Comparison of ENCODE assay signal across 26 cellular contexts in the genomic region with DNA sequence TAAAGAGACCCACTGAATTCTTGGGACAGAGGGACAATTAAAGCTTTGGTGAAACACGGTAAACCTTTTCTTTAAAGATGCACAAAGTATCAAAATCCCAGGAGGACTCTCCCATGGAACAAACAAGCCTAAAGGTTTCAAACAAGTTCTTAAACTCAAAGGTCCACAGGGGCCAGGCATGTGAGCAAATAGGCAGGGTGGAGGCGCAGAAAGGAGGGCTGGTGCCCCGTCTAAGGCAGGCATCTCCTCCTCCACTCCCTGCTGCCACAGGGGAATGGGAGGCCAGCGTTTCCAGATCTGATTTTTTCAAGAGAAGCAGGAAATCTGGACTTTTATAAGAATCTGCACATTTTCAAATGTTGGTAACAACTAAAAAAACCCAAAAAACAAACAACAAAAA. TPM values are rescaled to one million over a fixed set of nuclear protein-coding genes. Genes with fewer than 3 reads are reported as not detected.
"Had no signal": no experiment of that assay in that cellular context is flagged by ENCODE, and none has a peak within 500 bp of the region (broad histone marks: within the 10 kb centered on the region; RNA-seq: fewer than 3 reads in every experiment).

No MANE protein-coding gene starts in this region.

- H3K36me3 ChIP-seq: neutrophil, upper lobe of right lung had no signal

- DNase-seq: central memory CD4-positive, alpha-beta T cell; effector CD4-positive, alpha-beta T cell; endodermal cell; erythroblast; foreskin melanocyte; immature natural killer cell; mesendoderm; naive thymus-derived CD4-positive, alpha-beta T cell; nephron progenitor cell; stimulated activated CD4-positive, alpha-beta T cell treated with anti-CD3 and anti-CD28 coated beads, Interleukin-2, amount 100 ng/mL, for 48 hours; stimulated activated naive CD4-positive, alpha-beta T cell treated with Interleukin-2 at 50 U/mL for 16 hours; upper lobe of right lung had no signal

- H3K4me3 ChIP-seq: coronary artery, smooth muscle cell, tibial artery, upper lobe of right lung had no signal

- H3K27me3 ChIP-seq: neutrophil, tibial artery, upper lobe of right lung had no signal

- H3K27ac ChIP-seq: neutrophil, upper lobe of right lung had no signal

- ATAC-seq: naive thymus-derived CD4-positive, alpha-beta T cell; right cardiac atrium; upper lobe of right lung had no signal

- FAIRE-seq: endothelial cell of umbilical vein, keratinocyte had no signal

- H3K9me3 ChIP-seq: neutrophil, tibial artery, upper lobe of right lung had no signal

RNA-seq across cellular contexts. Expression of gene RPS6KL1, which starts 7.6 kb away (rescaled TPM):
- total RNA-seq: smooth muscle cell had no signal
- polyA plus RNA-seq: smooth muscle cell had no signal

RNA-seq across cellular contexts. Expression of gene PROX2, which starts 39.5 kb away (rescaled TPM):
- total RNA-seq: chondrocyte, dermis microvascular lymphatic vessel endothelial cell, endodermal cell, endothelial cell of umbilical vein, liver, lung microvascular endothelial cell, osteocyte, right cardiac atrium, smooth muscle cell, temporal lobe, upper lobe of right lung had no signal
- polyA plus RNA-seq: keratinocyte, right cardiac atrium had no signal

RNA-seq across cellular contexts. Expression of gene PGF, which starts 40.0 kb away (rescaled TPM):
- total RNA-seq: mononuclear cell had no signal
